In genomic region chr6:73042892-73043291, GRCh38 we compare ENCODE assay signal across 21 cellular contexts.
"Had no signal": no experiment of that assay in that cellular context is flagged by ENCODE, and none has a peak within 500 bp of the region (broad histone marks: within the 10 kb centered on the region; RNA-seq: fewer than 3 reads in every experiment).

No MANE protein-coding gene starts in this region.

- ATAC-seq: activated CD8-positive, alpha-beta memory T cell treated with anti-CD3 and anti-CD28 coated beads, Interleukin-2, amount 10 ng/mL, durations not matched to agents 7 days and 5 days; PC-3; WTC11 had no signal

- DNase-seq: activated CD4-positive, alpha-beta T cell treated with anti-CD3 and anti-CD28 coated beads, Interleukin-2, amount 10 ng/mL, durations not matched to agents 24 days and 14 days; activated CD4-positive, alpha-beta T cell treated with anti-CD3 and anti-CD28 coated beads, Interleukin-2, amount 50 U/mL, for 48 hours; activated CD4-positive, CD25-positive, alpha-beta regulatory T cell treated with anti-CD3 and anti-CD28 coated beads, Interleukin-2, amount 50 U/mL, for 72 hours; activated CD8-positive, alpha-beta memory T cell treated with anti-CD3 and anti-CD28 coated beads, Interleukin-2, amount 10 ng/mL, durations not matched to agents 7 days and 5 days; activated gamma-delta T cell; activated naive CD4-positive, alpha-beta T cell treated with anti-CD3 and anti-CD28 coated beads for 36 hours; activated T-cell treated with anti-CD3 and anti-CD28 coated beads, Interleukin-2, amount 50 U/mL, for 24 hours; brain microvascular endothelial cell; caudate nucleus; Kasumi-1; NCI-H1048; NCI-H146; NCI-H187 treated with DMSO at 0.1 percent for 48 hours; NCI-H2081 treated with DMSO at 0.1 percent for 48 hours; NCI-H524; PC-3; SHP77 had no signal

- H3K9me3 Mint-ChIP-seq: activated CD4-positive, alpha-beta T cell treated with anti-CD3 and anti-CD28 coated beads, Interleukin-2, amount 10 ng/mL, durations not matched to agents 24 days and 14 days had no signal

- H3K27me3 ChIP-seq: brain microvascular endothelial cell had no signal

- H3K4me3 Mint-ChIP-seq: activated CD4-positive, alpha-beta T cell treated with anti-CD3 and anti-CD28 coated beads, Interleukin-2, amount 10 ng/mL, durations not matched to agents 24 days and 14 days; activated CD8-positive, alpha-beta memory T cell treated with anti-CD3 and anti-CD28 coated beads, Interleukin-2, amount 10 ng/mL, durations not matched to agents 7 days and 5 days; activated naive CD4-positive, alpha-beta T cell treated with anti-CD3 and anti-CD28 coated beads for 36 hours; activated naive CD8-positive, alpha-beta T cell; activated T-cell treated with anti-CD3 and anti-CD28 coated beads, Interleukin-2, amount 50 U/mL, for 24 hours; T-helper 1 cell treated with Interleukin-12 subunit alpha and Interleukin-12 subunit beta and Interleukin-4 antibody, amounts not matched to agents 30 μg/mL and 1 μg/mL, for 36 hours; WTC11 had no signal

- H3K27ac ChIP-seq: brain microvascular endothelial cell had no signal

- H3K36me3 ChIP-seq: brain microvascular endothelial cell had no signal

- H3K4me1 Mint-ChIP-seq: activated CD4-positive, alpha-beta T cell treated with anti-CD3 and anti-CD28 coated beads, Interleukin-2, amount 10 ng/mL, durations not matched to agents 24 days and 14 days; activated CD8-positive, alpha-beta memory T cell treated with anti-CD3 and anti-CD28 coated beads, Interleukin-2, amount 10 ng/mL, durations not matched to agents 7 days and 5 days had no signal

- H3K27ac Mint-ChIP-seq: activated CD4-positive, alpha-beta T cell treated with anti-CD3 and anti-CD28 coated beads, Interleukin-2, amount 10 ng/mL, durations not matched to agents 24 days and 14 days; activated CD8-positive, alpha-beta memory T cell treated with anti-CD3 and anti-CD28 coated beads, Interleukin-2, amount 10 ng/mL, durations not matched to agents 7 days and 5 days; activated naive CD4-positive, alpha-beta T cell treated with anti-CD3 and anti-CD28 coated beads for 36 hours; activated naive CD8-positive, alpha-beta T cell; activated T-cell treated with anti-CD3 and anti-CD28 coated beads, Interleukin-2, amount 50 U/mL, for 24 hours; T-helper 1 cell treated with Interleukin-12 subunit alpha and Interleukin-12 subunit beta and Interleukin-4 antibody, amounts not matched to agents 30 μg/mL and 1 μg/mL, for 36 hours; WTC11 had no signal

- H3K27me3 Mint-ChIP-seq: activated CD4-positive, alpha-beta T cell treated with anti-CD3 and anti-CD28 coated beads, Interleukin-2, amount 10 ng/mL, durations not matched to agents 24 days and 14 days; activated CD8-positive, alpha-beta memory T cell treated with anti-CD3 and anti-CD28 coated beads, Interleukin-2, amount 10 ng/mL, durations not matched to agents 7 days and 5 days; activated naive CD8-positive, alpha-beta T cell; activated T-cell treated with anti-CD3 and anti-CD28 coated beads, Interleukin-2, amount 50 U/mL, for 24 hours had no signal

- FAIRE-seq: RCC 7860 had no signal

- H3K36me3 Mint-ChIP-seq: WTC11 had no signal
